ENCODE assay signal across 24 cellular contexts in the genomic region with DNA sequence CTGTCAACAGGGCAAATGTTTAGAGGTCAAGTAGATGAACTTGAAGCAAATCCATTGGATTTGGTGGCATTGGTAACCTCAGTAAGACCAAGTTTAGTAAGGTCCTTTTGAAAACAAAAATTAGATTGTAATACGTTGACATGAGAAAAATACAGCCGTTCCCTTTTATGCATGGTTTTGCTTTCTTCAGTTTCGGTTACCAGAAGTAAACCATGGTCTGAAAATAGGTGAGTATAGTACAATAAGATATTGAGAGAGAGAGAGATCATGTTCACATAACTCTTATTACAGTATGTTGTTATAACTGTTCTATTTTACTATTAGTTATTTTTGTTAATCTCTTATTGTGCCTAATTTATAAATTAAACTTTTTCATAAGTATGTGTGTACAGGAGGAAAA.
DNase-seq lines count a peak whose midpoint lies in the region; ATAC-seq, FAIRE-seq and TF ChIP-seq lines count a peak whose summit lies in the region.
"Had no signal": no experiment of that assay in that cellular context is flagged by ENCODE, and none has a peak within 500 bp of the region (broad histone marks: within the 10 kb centered on the region; RNA-seq: fewer than 3 reads in every experiment).

No MANE protein-coding gene starts in this region.

- in situ Hi-C loops in HepG2 (cut with HindIII; ENCODE audit: extremely low pct_ligation_motif_present, low pct_unique_long_range_greater_than_20kb): no loop called here

- no peaks in the 10 kb centered on the region for H4K20me1 ChIP-seq in astrocyte (ENCODE audit: insufficient read depth, low read length)
- no peaks in the 10 kb centered on the region for H4K20me1 ChIP-seq in HepG2 (ENCODE audit: insufficient read depth, low read length)

- H3K27me3 ChIP-seq in astrocyte (ENCODE audit: insufficient read depth, low read length): no peaks in the 10 kb centered on the region
- H3K27me3 ChIP-seq in HepG2 (ENCODE audit: control insufficient read depth in 1 of 2, insufficient read depth in 2 of 2, low read length in 2 of 2): 0 out of 5 replicates have a peak, but pooled peaks cover 0 to 3% of the 10 kb centered on the region in 2 experiments

- H3K36me3 ChIP-seq in astrocyte (ENCODE audit: insufficient read depth, low read length): no peaks in the 10 kb centered on the region
- no peaks in the 10 kb centered on the region for H3K36me3 ChIP-seq in HepG2 (replicated peaks in 1 of 2; ENCODE audit: control insufficient read depth in 1 of 2, insufficient read depth in 2 of 2, low read length in 2 of 2)

- H3K4me3 ChIP-seq in astrocyte (ENCODE audit: insufficient read depth, low read depth, low read length) (no peak overlapping the region), HepG2 (replicated peaks in 1 of 3; ENCODE audit: insufficient read depth in 1 of 3, low read depth in 2 of 3, low read length in 3 of 3) (no peak overlapping the region)
- H3K4me3 ChIP-seq: A549, GM23248 had no signal

- CTCF ChIA-PET in Calu3 (lab: Charles Lee): interaction anchor here (1.0 kb wide), 1 partner anchor 33 kb away, joined by 4 read pairs; no protein-coding TSS in a partner anchor
- CTCF ChIA-PET in HepG2 (lab: Yijun Ruan, JAX; ENCODE audit: low intra/inter-chr PET ratio, low total read pairs): no interaction called here
- CTCF ChIA-PET in activated CD8-positive, alpha-beta T cell treated with anti-CD3 and anti-CD28 coated beads for 36 hours (lab: Charles Lee): no interaction called here

- TF ChIP-seq CTCF in Calu3 (IDR thresholded peaks at IDR 0.05; ENCODE audit: unreplicated experiment) (no peak), astrocyte (IDR thresholded peaks at IDR 0.05; ENCODE audit: insufficient read depth, low read depth, low read length) (no peak), HepG2 (CRISPR knock-in tag; IDR thresholded peaks at IDR 0.05) (no peak)
- no peak for TF ChIP-seq CTCF in activated CD8-positive, alpha-beta T cell treated with anti-CD3 and anti-CD28 coated beads for 36 hours (IDR thresholded peaks at IDR 0.05)

- H3K4me2 ChIP-seq in astrocyte (ENCODE audit: low read length): no peak overlapping the region
- no peak overlapping the region for H3K4me2 ChIP-seq in HepG2 (ENCODE audit: low read depth, low read length)

- H3K79me2 ChIP-seq in astrocyte (ENCODE audit: insufficient read depth, low read length) (no peaks in the 10 kb centered on the region), HepG2 (ENCODE audit: insufficient read depth, low read length) (no peaks in the 10 kb centered on the region)

- H3K9ac ChIP-seq in astrocyte (ENCODE audit: low read length) (no peak overlapping the region), HepG2 (ENCODE audit: insufficient read depth, low read depth, low read length) (no peak overlapping the region)
- H3K9ac ChIP-seq: GM23248 had no signal

- H3K9me3 ChIP-seq in astrocyte (ENCODE audit: insufficient read depth, low read depth, low read length): no peaks in the 10 kb centered on the region
- H3K9me3 ChIP-seq in HepG2 (ENCODE audit: low read length): no peaks in the 10 kb centered on the region
- H3K9me3 ChIP-seq: A549 had no signal

- peak overlapping the region; percentile 90 for H3K27ac Mint-ChIP-seq in Calu3 (ENCODE audit: unreplicated experiment)
- no peak overlapping the region for H3K27ac Mint-ChIP-seq in astrocyte (ENCODE audit: unreplicated experiment)
- no peak overlapping the region for H3K27ac Mint-ChIP-seq in activated CD8-positive, alpha-beta T cell treated with anti-CD3 and anti-CD28 coated beads for 36 hours
- H3K27ac Mint-ChIP-seq: CD4-positive, alpha-beta memory T cell had no signal

- H3K4me1 Mint-ChIP-seq in Calu3 (ENCODE audit: low read depth, unreplicated experiment) (peaks cover 91% of the 10 kb centered on the region), astrocyte (ENCODE audit: low read depth, unreplicated experiment) (peaks cover 7% of the 10 kb centered on the region)
- H3K4me1 Mint-ChIP-seq in activated CD8-positive, alpha-beta T cell treated with anti-CD3 and anti-CD28 coated beads for 36 hours (ENCODE audit: low read depth): no peaks in the 10 kb centered on the region
- H3K4me1 Mint-ChIP-seq: CD4-positive, alpha-beta memory T cell had no signal

- no peaks in the 10 kb centered on the region for H3K27me3 Mint-ChIP-seq in Calu3 (ENCODE audit: unreplicated experiment)
- no peaks in the 10 kb centered on the region for H3K27me3 Mint-ChIP-seq in astrocyte (ENCODE audit: low read depth, unreplicated experiment)
- H3K27me3 Mint-ChIP-seq in activated CD8-positive, alpha-beta T cell treated with anti-CD3 and anti-CD28 coated beads for 36 hours: peaks cover 3% of the 10 kb centered on the region

- H3K36me3 Mint-ChIP-seq in Calu3 (ENCODE audit: insufficient read depth, unreplicated experiment): peaks cover 36% of the 10 kb centered on the region
- no peaks in the 10 kb centered on the region for H3K36me3 Mint-ChIP-seq in astrocyte (ENCODE audit: low read depth, unreplicated experiment)
- no peaks in the 10 kb centered on the region for H3K36me3 Mint-ChIP-seq in activated CD8-positive, alpha-beta T cell treated with anti-CD3 and anti-CD28 coated beads for 36 hours (ENCODE audit: low read depth)
- H3K36me3 Mint-ChIP-seq: CD4-positive, alpha-beta memory T cell had no signal

- TF ChIP-seq POLR2A in HepG2 (IDR thresholded peaks at IDR 0.05; ENCODE audit: insufficient read depth in 1 of 2, low read depth in 2 of 2, low read length in 2 of 2): no peak

- TF ChIP-seq RAD21 in HepG2 (CRISPR knock-in tag; IDR thresholded peaks at IDR 0.05): no peak

- H3K4me3 Mint-ChIP-seq in Calu3 (ENCODE audit: low read depth, unreplicated experiment): no peak overlapping the region
- no peak overlapping the region for H3K4me3 Mint-ChIP-seq in astrocyte (ENCODE audit: unreplicated experiment)
- H3K4me3 Mint-ChIP-seq in activated CD8-positive, alpha-beta T cell treated with anti-CD3 and anti-CD28 coated beads for 36 hours: no peak overlapping the region
- H3K4me3 Mint-ChIP-seq: CD4-positive, alpha-beta memory T cell had no signal

- 52% methylated on average over 3 of the region's 3 CpGs for WGBS in HepG2 (ENCODE audit: low lambda C conversion rate)

- intact Hi-C loops in Calu3 (cut with micrococcal nuclease; ENCODE audit: unreplicated experiment): no loop called here
- intact Hi-C loops in HepG2 (cut with micrococcal nuclease; ENCODE audit: unreplicated experiment): no loop called here
- intact Hi-C loops in activated CD8-positive, alpha-beta T cell treated with anti-CD3 and anti-CD28 coated beads for 36 hours (cut with micrococcal nuclease): no loop called here

- DNase-seq in Calu3 (no peak), astrocyte (ENCODE audit: low read depth) (no peak), HepG2 (ENCODE audit: low spot score) (no peak), AG08395 (ENCODE audit: low spot score) (no peak)
- no peak for DNase-seq in NK-92 treated with Interleukin-12 subunit alpha and Interleukin-12 subunit beta, amount 100 ng/mL, for 24 hours (lab: John Stamatoyannopoulos, UW)
- DNase-seq in activated CD8-positive, alpha-beta T cell treated with anti-CD3 and anti-CD28 coated beads for 36 hours: no peak
- DNase-seq: 8988T; ACHN; C1 segment of cervical spinal cord; CD4-positive, alpha-beta memory T cell; COR-L47; DMS 273 treated with DMSO at 0.1 percent for 48 hours; DMS79; EL; GDM1; GM23248; H7; HCEC 1CT had no signal

- peaks cover 4% of the 10 kb centered on the region for H3K4me1 ChIP-seq in astrocyte (ENCODE audit: insufficient read depth, low read length)
- no peaks in the 10 kb centered on the region for H3K4me1 ChIP-seq in HepG2 (ENCODE audit: insufficient read depth, low read length)

- peaks cover 16% of the 10 kb centered on the region for H3K9me3 Mint-ChIP-seq in Calu3 (ENCODE audit: low read depth, unreplicated experiment)
- peaks cover 4% of the 10 kb centered on the region for H3K9me3 Mint-ChIP-seq in astrocyte (ENCODE audit: unreplicated experiment)
- no peaks in the 10 kb centered on the region for H3K9me3 Mint-ChIP-seq in activated CD8-positive, alpha-beta T cell treated with anti-CD3 and anti-CD28 coated beads for 36 hours

- peak; percentile 5 for FAIRE-seq in astrocyte (lab: Jason Lieb, UNC)
- no peak for FAIRE-seq in HepG2 (lab: Jason Lieb, UNC)
- FAIRE-seq: A549, D721Med, GM12891, GM19239, H1 had no signal

- POLR2A ChIA-PET in HepG2 (lab: Yijun Ruan, JAX): no interaction called here
- POLR2A ChIA-PET in activated CD8-positive, alpha-beta T cell treated with anti-CD3 and anti-CD28 coated beads for 36 hours (lab: Charles Lee): no interaction called here

- ATAC-seq in HG02870 (IDR thresholded peaks at IDR 0.05; ENCODE audit: unreplicated experiment) (peak; percentile 63), HepG2 (no peak)
- ATAC-seq in activated CD8-positive, alpha-beta T cell treated with anti-CD3 and anti-CD28 coated beads for 36 hours: no peak
- ATAC-seq: A549 had no signal

- H2AFZ ChIP-seq in astrocyte (ENCODE audit: low read depth, low read length) (no peak overlapping the region), HepG2 (ENCODE audit: low read length) (no peak overlapping the region)
- H2AFZ ChIP-seq: GM23248 had no signal

- BruUV-seq in Calu3 (replicated peaks; lab: Mats Ljungman, UMichigan) (no TSS peak), HepG2 (replicated peaks; lab: Mats Ljungman, UMichigan) (no TSS peak)

- H3K27ac ChIP-seq in astrocyte (ENCODE audit: low read depth, low read length) (no peak overlapping the region), HepG2 (ENCODE audit: extremely low read length, insufficient read depth, low read length) (no peak overlapping the region)
- H3K27ac ChIP-seq: GM23248 had no signal

- no peak for TF ChIP-seq EP300 in HepG2 (IDR thresholded peaks at IDR 0.05; ENCODE audit: low read depth in 2 of 2, low read length in 2 of 2)
- TF ChIP-seq EP300 in HepG2 (CRISPR knock-in tag; IDR thresholded peaks at IDR 0.05; ENCODE audit: borderline replicate concordance): no peak

TF ChIP-seq in HepG2, 621 proteins besides CTCF, POLR2A, EP300 and RAD21 (continues in another document):
- TF ChIP-seq, protein P1, sequence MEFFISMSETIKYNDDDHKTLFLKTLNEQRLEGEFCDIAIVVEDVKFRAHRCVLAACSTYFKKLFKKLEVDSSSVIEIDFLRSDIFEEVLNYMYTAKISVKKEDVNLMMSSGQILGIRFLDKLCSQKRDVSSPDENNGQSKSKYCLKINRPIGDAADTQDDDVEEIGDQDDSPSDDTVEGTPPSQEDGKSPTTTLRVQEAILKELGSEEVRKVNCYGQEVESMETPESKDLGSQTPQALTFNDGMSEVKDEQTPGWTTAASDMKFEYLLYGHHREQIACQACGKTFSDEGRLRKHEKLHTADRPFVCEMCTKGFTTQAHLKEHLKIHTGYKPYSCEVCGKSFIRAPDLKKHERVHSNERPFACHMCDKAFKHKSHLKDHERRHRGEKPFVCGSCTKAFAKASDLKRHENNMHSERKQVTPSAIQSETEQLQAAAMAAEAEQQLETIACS (CRISPR knock-in tag; IDR thresholded peaks at IDR 0.05): no peak
